In genomic region chr2:44291281-44292248, GRCh38 we compare ENCODE assay signal across 8 cellular contexts. TPM values are rescaled to one million over a fixed set of nuclear protein-coding genes. Genes with fewer than 3 reads are reported as not detected.
A peak's percentile ranks its signal among the peaks of the same experiment; 100 is the strongest.
DNase-seq lines count a peak whose midpoint lies in the region; ATAC-seq and TF ChIP-seq lines count a peak whose summit lies in the region.

No MANE protein-coding gene starts in this region.

- peak overlapping the region; percentile 42 for H2AFZ ChIP-seq in HCT116 (ENCODE audit: low read depth, low read length, poor library complexity, severe bottlenecking)

- H3K27me3 ChIP-seq in HCT116 (ENCODE audit: insufficient read depth, low read length) (no peaks in the 10 kb centered on the region), RWPE2 (ENCODE audit: insufficient read depth, poor library complexity, severe bottlenecking) (no peaks in the 10 kb centered on the region)

- intact Hi-C loops in HCT116 (cut with micrococcal nuclease): loop anchor here (1.0 kb wide), 3 partner anchors 46 to 247 kb away; no protein-coding TSS in a partner anchor

- H3K4me2 ChIP-seq in HCT116 (ENCODE audit: low read length): peak overlapping the region; percentile 57

- H3K79me2 ChIP-seq in HCT116 (ENCODE audit: insufficient read depth, low read length): no peaks in the 10 kb centered on the region

- H3K9me2 ChIP-seq in HCT116 (ENCODE audit: insufficient read depth): no peaks in the 10 kb centered on the region

- CTCF ChIA-PET in HCT116 (lab: Charles Lee): interaction anchor here (0.8 to 2.3 kb wide), 7 partner anchors 15 to 414 kb away, joined by 4 to 8 read pairs (median 4); no protein-coding TSS in a partner anchor

- no peaks in the 10 kb centered on the region for H3K9me3 ChIP-seq in HCT116 (ENCODE audit: control insufficient read depth in 1 of 2, insufficient read depth in 1 of 2, low read depth in 1 of 2, low read length in 2 of 2)
- H3K9me3 ChIP-seq in RWPE2 (ENCODE audit: severe bottlenecking): no peaks in the 10 kb centered on the region

- ATAC-seq in HCT116 (peak; percentile 96), RWPE2 (ENCODE audit: low read depth) (peak; percentile 89), GM21360 (IDR thresholded peaks at IDR 0.05; ENCODE audit: unreplicated experiment) (no peak), GM21737 (IDR thresholded peaks at IDR 0.05; ENCODE audit: unreplicated experiment) (no peak)

- no peak overlapping the region for H3K9ac ChIP-seq in HCT116 (ENCODE audit: low read length)

- BruUV-seq in HCT116 (replicated peaks; lab: Mats Ljungman, UMichigan): no TSS peak

- H3K4me1 ChIP-seq in HCT116 (ENCODE audit: control insufficient read depth in 1 of 2, insufficient read depth in 2 of 2, low read length in 2 of 2) (peaks cover 10 to 17% of the 10 kb centered on the region in 2 experiments), RWPE2 (ENCODE audit: insufficient read depth, poor library complexity, severe bottlenecking) (peaks cover 16% of the 10 kb centered on the region)

- peak; percentile 90 for TF ChIP-seq RAD21 in HCT116 (IDR thresholded peaks at IDR 0.05; ENCODE audit: low read depth)

- POLR2A ChIA-PET in HCT116 (lab: Charles Lee): no interaction called here

- RAD21 ChIA-PET in HCT116 (lab: Charles Lee; ENCODE audit: low non-redundant PET in 1 of 2, low total read pairs in 2 of 2, uncharacterized antibody in 2 of 2, unreplicated experiment in 2 of 2): interaction anchor here (0.7 to 0.9 kb wide), 4 partner anchors 48 to 247 kb away, joined by 3 to 6 read pairs (median 4); no protein-coding TSS in a partner anchor

- H3K36me3 ChIP-seq in HCT116 (ENCODE audit: control insufficient read depth in 1 of 2, insufficient read depth in 2 of 2, low read length in 2 of 2) (no peaks in the 10 kb centered on the region), RWPE2 (ENCODE audit: low read depth) (no peaks in the 10 kb centered on the region)

- DNase-seq in C1 segment of cervical spinal cord (lab: John Stamatoyannopoulos, UW): peak in 11 of 14 donors; percentile 2 to 69 (median 45)
- DNase-seq in HCT116 (ENCODE audit: low read depth, low spot score): peak; percentile 48
- DNase-seq in RWPE2 (ENCODE audit: low spot score): no peak
- peak; percentile 50 for DNase-seq in fibroblast of gingiva (ENCODE audit: low read depth)
- peak; percentile 64 for DNase-seq in non-pigmented ciliary epithelial cell (ENCODE audit: low read depth)
- no peak for DNase-seq in effector CD8-positive, alpha-beta T cell (lab: John Stamatoyannopoulos, UW)

- H3K27ac ChIP-seq in HCT116 (ENCODE audit: low read depth, low read length) (no peak overlapping the region), RWPE2 (ENCODE audit: poor library complexity, severe bottlenecking) (peak overlapping the region; percentile 87)

- no peaks in the 10 kb centered on the region for H4K20me1 ChIP-seq in HCT116 (ENCODE audit: insufficient read depth)

- TF ChIP-seq POLR2A in HCT116 (IDR thresholded peaks at IDR 0.05; ENCODE audit: borderline replicate concordance, extremely low read depth, insufficient read depth, insufficient read length): no peak

- peak; percentile 65 to 88 (median 69) for TF ChIP-seq CTCF in HCT116 (IDR thresholded peaks at IDR 0.05 in 2 of 3, conservative IDR thresholded peaks at IDR 0.05 in 1 of 3; ENCODE audit: borderline replicate concordance in 1 of 3, insufficient read depth in 1 of 3, low read depth in 2 of 3, low read length in 2 of 3)
- TF ChIP-seq CTCF in RWPE2 (IDR thresholded peaks at IDR 0.05; ENCODE audit: poor library complexity, severe bottlenecking): peak; percentile 81

- H3K4me3 ChIP-seq in HCT116 (replicated peaks in 1 of 2; ENCODE audit: low read depth in 1 of 2, low read length in 2 of 2) (no peak overlapping the region), RWPE2 (ENCODE audit: severe bottlenecking) (no peak overlapping the region)

TF ChIP-seq in HCT116, 20 proteins besides CTCF, POLR2A, EP300 and RAD21:
- TF ChIP-seq EGR1 (IDR thresholded peaks at IDR 0.05; ENCODE audit: low read depth): peak; percentile 26; the same call in 1 of the 2 replicates
- TF ChIP-seq CBX3 (IDR thresholded peaks at IDR 0.05; ENCODE audit: low read depth): no peak

RNA-seq across cellular contexts. Expression of gene SLC3A1, which starts 16.3 kb away (rescaled TPM):
- not detected for total RNA-seq in HCT116 (2021; ENCODE audit: unreplicated experiment)
- polyA plus RNA-seq in HCT116 (2012): 0.02 TPM in 1 of 2 replicates, not detected in the other

Comparison
In these comparisons a context has a peak if more than half of its experiments do, and no peak if none do; other contexts are left out.
1. DNase-seq: peak in C1 segment of cervical spinal cord (11 of 14), HCT116 (single experiment), fibroblast of gingiva (single experiment) and non-pigmented ciliary epithelial cell (single experiment); none in RWPE2 (single experiment) and effector CD8-positive, alpha-beta T cell (single experiment).
2. ATAC-seq: peak in HCT116 (single experiment) and RWPE2 (single experiment); none in GM21360 (single experiment) and GM21737 (single experiment).